ENCODE assay signal across 17 cellular contexts in genomic region chr10:76336213-76336963, GRCh38.
DNase-seq lines count a peak whose midpoint lies in the region; ATAC-seq and TF ChIP-seq lines count a peak whose summit lies in the region.
"Had no signal": no experiment of that assay in that cellular context is flagged by ENCODE, and none has a peak within 500 bp of the region (broad histone marks: within the 10 kb centered on the region; RNA-seq: fewer than 3 reads in every experiment).

No MANE protein-coding gene starts in this region.

- DNase-seq in DMS 273 (lab: John Stamatoyannopoulos, UW; ENCODE audit: unreplicated experiment) (peak; percentile 40), left cardiac atrium (no peak), osteocyte (ENCODE audit: extremely low spot score, unreplicated experiment) (no peak), NOMO-1 (lab: John Stamatoyannopoulos, UW; ENCODE audit: unreplicated experiment in 2 of 2) (no peak), 8988T (no peak), ecto neural progenitor cell (ENCODE audit: low spot score) (no peak)
- DNase-seq in naive thymus-derived CD4-positive, alpha-beta T cell = no peak
- DNase-seq: DMS79; HFFc6; immature natural killer cell; naive thymus-derived CD8-positive, alpha-beta T cell; NCI-H1105; NCI-H446 treated with DMSO at 0.1 percent for 48 hours; Peyer's patch; stimulated activated CD4-positive, alpha-beta T cell treated with anti-CD3 and anti-CD28 coated beads, Interleukin-12 subunit alpha, Interleukin-12 subunit beta, amount 100 ng/mL, for 4 hours had no signal

- peaks cover 10% of the 10 kb centered on the region for H3K9me3 Mint-ChIP-seq in osteocyte (ENCODE audit: unreplicated experiment)
- H3K9me3 Mint-ChIP-seq in naive thymus-derived CD4-positive, alpha-beta T cell = peaks cover 0 to 3% (median 0%) of the 10 kb centered on the region in 11 donors
- H3K9me3 Mint-ChIP-seq: HFFc6 had no signal

- H3K27ac Mint-ChIP-seq in osteocyte (ENCODE audit: unreplicated experiment) = peak overlapping the region; percentile 89
- no peak overlapping the region for H3K27ac Mint-ChIP-seq in naive thymus-derived CD4-positive, alpha-beta T cell
- H3K27ac Mint-ChIP-seq: immature natural killer cell had no signal

- peaks cover 4% of the 10 kb centered on the region for H3K36me3 Mint-ChIP-seq in osteocyte (ENCODE audit: unreplicated experiment)
- H3K36me3 Mint-ChIP-seq in naive thymus-derived CD4-positive, alpha-beta T cell = no peaks in the 10 kb centered on the region
- H3K36me3 Mint-ChIP-seq: brain; immature natural killer cell; naive thymus-derived CD8-positive, alpha-beta T cell had no signal

- no peaks in the 10 kb centered on the region for H3K4me1 ChIP-seq in naive thymus-derived CD4-positive, alpha-beta T cell (ENCODE audit: control insufficient read depth in 2 of 2, insufficient read depth in 2 of 2, low read length in 2 of 2)

- H3K4me1 Mint-ChIP-seq in osteocyte (ENCODE audit: unreplicated experiment) = peaks cover 59% of the 10 kb centered on the region
- H3K4me1 Mint-ChIP-seq in naive thymus-derived CD4-positive, alpha-beta T cell = no peaks in the 10 kb centered on the region
- H3K4me1 Mint-ChIP-seq: immature natural killer cell; naive thymus-derived CD8-positive, alpha-beta T cell had no signal

- ATAC-seq in left cardiac atrium = peak; percentile 34 to 57
- ATAC-seq in naive thymus-derived CD4-positive, alpha-beta T cell = no peak
- ATAC-seq: naive thymus-derived CD8-positive, alpha-beta T cell had no signal

- H3K4me3 Mint-ChIP-seq in osteocyte (ENCODE audit: unreplicated experiment) = peak overlapping the region; percentile 19
- H3K4me3 Mint-ChIP-seq in naive thymus-derived CD4-positive, alpha-beta T cell = no peak overlapping the region
- H3K4me3 Mint-ChIP-seq: brain; immature natural killer cell; naive thymus-derived CD8-positive, alpha-beta T cell had no signal

- no peaks in the 10 kb centered on the region for H3K27me3 ChIP-seq in naive thymus-derived CD4-positive, alpha-beta T cell (ENCODE audit: control insufficient read depth in 2 of 2, insufficient read depth in 2 of 2, low read length in 2 of 2)
- H3K27me3 ChIP-seq: Peyer's patch had no signal

- no peaks in the 10 kb centered on the region for H3K9me3 ChIP-seq in naive thymus-derived CD4-positive, alpha-beta T cell (ENCODE audit: control insufficient read depth in 2 of 3, low read length in 3 of 3)
- H3K9me3 ChIP-seq: Peyer's patch had no signal

- H3K36me3 ChIP-seq in naive thymus-derived CD4-positive, alpha-beta T cell (ENCODE audit: control insufficient read depth in 2 of 3, insufficient read depth in 3 of 3, low read length in 3 of 3) = no peaks in the 10 kb centered on the region
- H3K36me3 ChIP-seq: Peyer's patch had no signal

- POLR2A ChIA-PET in naive thymus-derived CD4-positive, alpha-beta T cell (lab: Charles Lee) = no interaction called here

- no peak for TF ChIP-seq CTCF in osteocyte (IDR thresholded peaks at IDR 0.05)

- CTCF ChIA-PET in naive thymus-derived CD4-positive, alpha-beta T cell (lab: Charles Lee) = no interaction called here

- no peaks in the 10 kb centered on the region for H3K27me3 Mint-ChIP-seq in osteocyte (ENCODE audit: unreplicated experiment)
- H3K27me3 Mint-ChIP-seq in naive thymus-derived CD4-positive, alpha-beta T cell = peaks cover 0 to 8% (median 3%) of the 10 kb centered on the region in 5 donors

- peak overlapping the region; percentile 32 for H3K27ac ChIP-seq in angular gyrus (ENCODE audit: low read depth, low read length)
- H3K27ac ChIP-seq in naive thymus-derived CD4-positive, alpha-beta T cell (ENCODE audit: low read depth, low read length) = no peak overlapping the region

- H3K4me3 ChIP-seq in naive thymus-derived CD4-positive, alpha-beta T cell (ENCODE audit: low read length) = no peak overlapping the region
- H3K4me3 ChIP-seq: Peyer's patch had no signal

- intact Hi-C loops in left cardiac atrium (cut with DNase I) = no loop called here
- intact Hi-C loops in naive thymus-derived CD4-positive, alpha-beta T cell (cut with micrococcal nuclease) = no loop called here
